Comparison of ENCODE assay signal across 8 cellular contexts in genomic region chr6:111258615-111259088, GRCh38.
DNase-seq lines count a peak whose midpoint lies in the region; ATAC-seq and TF ChIP-seq lines count a peak whose summit lies in the region.

No MANE protein-coding gene starts in this region.

- peaks cover 36% of the 10 kb centered on the region for H3K4me1 Mint-ChIP-seq in activated naive CD4-positive, alpha-beta T cell treated with anti-CD3 and anti-CD28 coated beads, Interleukin-2, amount 10 ng/mL, durations not matched to agents 7 days and 5 days
- H3K4me1 Mint-ChIP-seq in activated T-helper 17 cell treated with anti-CD3 and anti-CD28 coated beads, Interleukin-2, amount 50 U/mL, for 72 hours, result peaks cover 12% of the 10 kb centered on the region
- peaks cover 18% of the 10 kb centered on the region for H3K4me1 Mint-ChIP-seq in type B pancreatic cell (ENCODE audit: unreplicated experiment)

- H3K4me3 Mint-ChIP-seq in activated naive CD4-positive, alpha-beta T cell treated with anti-CD3 and anti-CD28 coated beads, Interleukin-2, amount 10 ng/mL, durations not matched to agents 7 days and 5 days, result peak overlapping the region; percentile 82
- peak overlapping the region; percentile 79 for H3K4me3 Mint-ChIP-seq in activated T-helper 17 cell treated with anti-CD3 and anti-CD28 coated beads, Interleukin-2, amount 50 U/mL, for 72 hours
- H3K4me3 Mint-ChIP-seq in type B pancreatic cell, result peak overlapping the region; percentile 88

- ATAC-seq in activated T-helper 17 cell treated with anti-CD3 and anti-CD28 coated beads, Interleukin-2, amount 50 U/mL, for 72 hours (replicated peaks), result no peak
- ATAC-seq in left lung (no peak), GM18517 (IDR thresholded peaks at IDR 0.05; ENCODE audit: unreplicated experiment) (no peak), GM21381 (IDR thresholded peaks at IDR 0.05; ENCODE audit: unreplicated experiment) (no peak), HG03025 (IDR thresholded peaks at IDR 0.05; ENCODE audit: low FRiP score, unreplicated experiment) (no peak)

- H3K4me1 ChIP-seq in left lung, result peaks cover 4 to 21% of the 10 kb centered on the region in 2 donors

- peak overlapping the region; percentile 91 for H3K27ac Mint-ChIP-seq in activated naive CD4-positive, alpha-beta T cell treated with anti-CD3 and anti-CD28 coated beads, Interleukin-2, amount 10 ng/mL, durations not matched to agents 7 days and 5 days
- peak overlapping the region; percentile 86 for H3K27ac Mint-ChIP-seq in activated T-helper 17 cell treated with anti-CD3 and anti-CD28 coated beads, Interleukin-2, amount 50 U/mL, for 72 hours
- peak overlapping the region; percentile 76 for H3K27ac Mint-ChIP-seq in type B pancreatic cell

- DNase-seq in activated naive CD4-positive, alpha-beta T cell treated with anti-CD3 and anti-CD28 coated beads, Interleukin-2, amount 10 ng/mL, durations not matched to agents 7 days and 5 days, result no peak
- DNase-seq in activated naive CD4-positive, alpha-beta T cell treated with anti-CD3 and anti-CD28 coated beads, Interleukin-2, amount 50 U/mL, for 16 hours, result no peak
- DNase-seq in left lung (no peak), type B pancreatic cell (ENCODE audit: extremely low spot score, unreplicated experiment) (no peak)

- H3K9me3 Mint-ChIP-seq in activated naive CD4-positive, alpha-beta T cell treated with anti-CD3 and anti-CD28 coated beads, Interleukin-2, amount 10 ng/mL, durations not matched to agents 7 days and 5 days, result no peaks in the 10 kb centered on the region
- no peaks in the 10 kb centered on the region for H3K9me3 Mint-ChIP-seq in activated T-helper 17 cell treated with anti-CD3 and anti-CD28 coated beads, Interleukin-2, amount 50 U/mL, for 72 hours
- H3K9me3 Mint-ChIP-seq in type B pancreatic cell, result no peaks in the 10 kb centered on the region

- no peak for TF ChIP-seq CTCF in left lung (IDR thresholded peaks at IDR 0.05)
- TF ChIP-seq CTCF in type B pancreatic cell (conservative IDR thresholded peaks at IDR 0.05), result no peak

- no peaks in the 10 kb centered on the region for H3K9me3 ChIP-seq in left lung

- CTCF ChIA-PET in activated naive CD4-positive, alpha-beta T cell treated with anti-CD3 and anti-CD28 coated beads, Interleukin-2, amount 10 ng/mL, durations not matched to agents 7 days and 5 days (lab: Charles Lee), result interaction anchor here (0.7 to 2.7 kb wide), 37 partner anchors 8 to 905 kb away, joined by 3 to 108 read pairs (median 4); partner anchors contain the start of genes REV3L and TRAF3IP2

- H3K4me3 ChIP-seq in left lung, result peak overlapping the region; percentile 65 to 71

- no peaks in the 10 kb centered on the region for H3K27me3 ChIP-seq in left lung

- peaks cover 17% of the 10 kb centered on the region for H3K27me3 Mint-ChIP-seq in activated naive CD4-positive, alpha-beta T cell treated with anti-CD3 and anti-CD28 coated beads, Interleukin-2, amount 10 ng/mL, durations not matched to agents 7 days and 5 days
- peaks cover 11% of the 10 kb centered on the region for H3K27me3 Mint-ChIP-seq in activated T-helper 17 cell treated with anti-CD3 and anti-CD28 coated beads, Interleukin-2, amount 50 U/mL, for 72 hours
- peaks cover 35% of the 10 kb centered on the region for H3K27me3 Mint-ChIP-seq in type B pancreatic cell

- peaks cover 0 to 1% of the 10 kb centered on the region in 2 donors for H3K36me3 ChIP-seq in left lung

- peak overlapping the region in 1 of 2 donors; percentile 97 for H3K27ac ChIP-seq in left lung

- H3K36me3 Mint-ChIP-seq in activated naive CD4-positive, alpha-beta T cell treated with anti-CD3 and anti-CD28 coated beads, Interleukin-2, amount 10 ng/mL, durations not matched to agents 7 days and 5 days, result peaks cover 1% of the 10 kb centered on the region
- H3K36me3 Mint-ChIP-seq in activated T-helper 17 cell treated with anti-CD3 and anti-CD28 coated beads, Interleukin-2, amount 50 U/mL, for 72 hours (ENCODE audit: low read depth), result peaks cover 2% of the 10 kb centered on the region
- peaks cover 1% of the 10 kb centered on the region for H3K36me3 Mint-ChIP-seq in type B pancreatic cell

- intact Hi-C loops in left lung (cut with DNase I), result loop anchor here in 1 of 2 donors (10.0 kb wide), 1 partner anchor 216 kb away; no protein-coding TSS in a partner anchor
